17 cellular contexts compared by ENCODE assay signal in genomic region chr2:240675354-240675753, GRCh38. TPM values are rescaled to one million over a fixed set of nuclear protein-coding genes. Genes with fewer than 3 reads are reported as not detected.
"Had no signal": no experiment of that assay in that cellular context is flagged by ENCODE, and none has a peak within 500 bp of the region (broad histone marks: within the 10 kb centered on the region; RNA-seq: fewer than 3 reads in every experiment).

No MANE protein-coding gene starts in this region.

RNA-seq across cellular contexts. Expression of gene AQP12B, which starts 7.3 kb away (rescaled TPM):
- total RNA-seq: activated T-cell treated with anti-CD3 and anti-CD28 coated beads, Interleukin-2, amount 50 U/mL, for 72 hours; cardiac muscle cell; dermis microvascular lymphatic vessel endothelial cell; epithelial cell of proximal tubule; kidney; left ventricle myocardium inferior; mesothelial cell of epicardium; naive thymus-derived CD4-positive, alpha-beta T cell; neural crest cell; right cardiac atrium; skeletal muscle tissue; T-cell; T-helper 2 cell treated with Interferon-gamma antibody and Interleukin-4, amounts not matched to agents 100 ng/mL and 5 ng/mL, for 36 hours; testis; uterus had no signal
- polyA plus RNA-seq: cardiac muscle cell; immature natural killer cell; naive thymus-derived CD4-positive, alpha-beta T cell; right cardiac atrium had no signal

RNA-seq across cellular contexts. Expression of gene AQP12A, which starts 16.3 kb away (rescaled TPM):
- total RNA-seq: activated T-cell treated with anti-CD3 and anti-CD28 coated beads, Interleukin-2, amount 50 U/mL, for 72 hours; cardiac muscle cell; dermis microvascular lymphatic vessel endothelial cell; epithelial cell of proximal tubule; kidney; left ventricle myocardium inferior; mesothelial cell of epicardium; naive thymus-derived CD4-positive, alpha-beta T cell; neural crest cell; right cardiac atrium; skeletal muscle tissue; T-cell; T-helper 2 cell treated with Interferon-gamma antibody and Interleukin-4, amounts not matched to agents 100 ng/mL and 5 ng/mL, for 36 hours; testis; transverse colon; uterus had no signal
- polyA plus RNA-seq: cardiac muscle cell; immature natural killer cell; naive thymus-derived CD4-positive, alpha-beta T cell; right cardiac atrium had no signal

RNA-seq across cellular contexts. Expression of gene GPR35, which starts 50.1 kb away (rescaled TPM):
- total RNA-seq: epithelial cell of proximal tubule had no signal
